In the genomic region with DNA sequence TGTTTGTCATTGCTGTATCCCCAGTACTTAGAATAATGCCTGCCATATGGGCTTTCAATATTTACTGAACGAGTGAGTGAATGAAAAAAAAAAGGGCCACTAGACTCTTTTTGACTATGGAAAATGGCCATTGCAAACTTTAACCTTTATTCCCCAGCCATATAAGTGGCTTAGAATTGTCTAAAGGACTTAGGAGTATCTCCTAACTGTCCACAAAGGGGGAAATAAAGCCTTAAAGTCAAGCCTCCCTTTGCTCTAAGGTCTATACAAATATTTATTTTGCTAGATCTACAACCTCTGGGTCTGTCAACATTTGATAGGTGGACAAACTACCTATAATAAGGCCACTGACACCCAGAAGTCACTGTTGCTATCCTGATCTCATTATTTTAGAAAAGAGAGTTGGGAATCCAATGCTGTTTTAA, we compare ENCODE assay signal across 1 cellular context.
TF ChIP-seq lines count a peak whose summit lies in the region.

No MANE protein-coding gene starts in this region.

TF ChIP-seq in HepG2, 621 proteins besides CTCF, POLR2A, EP300 and RAD21 (continued from another document and continues in another):
- TF ChIP-seq KLF11 (CRISPR knock-in tag; IDR thresholded peaks at IDR 0.05) (no peak), ZSCAN31 (CRISPR knock-in tag; IDR thresholded peaks at IDR 0.05; ENCODE audit: low read depth) (0 out of 2 replicates have a peak, but pooled peaks have one; percentile 26), ZNF724P (CRISPR knock-in tag; IDR thresholded peaks at IDR 0.05; ENCODE audit: borderline replicate concordance) (no peak), ZNF256 (CRISPR knock-in tag; conservative IDR thresholded peaks at IDR 0.05) (no peak), MED1 (CRISPR knock-in tag; IDR thresholded peaks at IDR 0.05) (peak; percentile 75), ZNF3 (CRISPR knock-in tag; IDR thresholded peaks at IDR 0.05) (no peak), ZNF513 (CRISPR knock-in tag; conservative IDR thresholded peaks at IDR 0.05) (no peak), ZBTB14 (CRISPR knock-in tag; IDR thresholded peaks at IDR 0.05) (no peak), SRY (CRISPR knock-in tag; IDR thresholded peaks at IDR 0.05) (no peak), ZNF616 (CRISPR knock-in tag; IDR thresholded peaks at IDR 0.05; ENCODE audit: low read depth) (no peak), HMGA1 (CRISPR knock-in tag; conservative IDR thresholded peaks at IDR 0.05) (no peak), CBX1 (IDR thresholded peaks at IDR 0.05; ENCODE audit: low read depth) (no peak), MNT (IDR thresholded peaks at IDR 0.05) (no peak), MAF1 (CRISPR knock-in tag; IDR thresholded peaks at IDR 0.05; ENCODE audit: borderline replicate concordance) (no peak), ARNT2 (CRISPR knock-in tag; IDR thresholded peaks at IDR 0.05; ENCODE audit: low read depth) (0 out of 2 replicates have a peak, but pooled peaks have one; percentile 13), ZNF276 (CRISPR knock-in tag; IDR thresholded peaks at IDR 0.05; ENCODE audit: low read depth) (no peak), ZNF468 (CRISPR knock-in tag; IDR thresholded peaks at IDR 0.05) (no peak), SALL1 (CRISPR knock-in tag; IDR thresholded peaks at IDR 0.05) (no peak; the same call in 1 of the 2 replicates), SP4 (CRISPR knock-in tag; IDR thresholded peaks at IDR 0.05) (no peak), SAFB2 (CRISPR knock-in tag; IDR thresholded peaks at IDR 0.05; ENCODE audit: borderline replicate concordance, low read depth) (no peak), HIVEP1 (CRISPR knock-in tag; IDR thresholded peaks at IDR 0.05) (no peak), ZIK1 (CRISPR knock-in tag; IDR thresholded peaks at IDR 0.05; ENCODE audit: borderline replicate concordance, low read depth) (no peak)
- TF ChIP-seq, protein P1, sequence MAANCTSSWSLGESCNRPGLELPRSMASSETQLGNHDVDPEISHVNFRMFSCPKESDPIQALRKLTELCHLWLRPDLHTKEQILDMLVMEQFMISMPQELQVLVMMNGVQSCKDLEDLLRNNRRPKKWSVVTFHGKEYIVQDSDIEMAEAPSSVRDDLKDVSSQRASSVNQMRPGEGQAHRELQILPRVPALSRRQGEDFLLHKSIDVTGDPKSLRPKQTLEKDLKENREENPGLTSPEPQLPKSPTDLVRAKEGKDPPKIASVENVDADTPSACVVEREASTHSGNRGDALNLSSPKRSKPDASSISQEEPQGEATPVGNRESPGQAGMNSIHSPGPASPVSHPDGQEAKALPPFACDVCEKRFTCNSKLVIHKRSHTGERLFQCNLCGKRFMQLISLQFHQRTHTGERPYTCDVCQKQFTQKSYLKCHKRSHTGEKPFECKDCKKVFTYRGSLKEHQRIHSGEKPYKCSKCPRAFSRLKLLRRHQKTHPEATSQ (CRISPR knock-in tag; IDR thresholded peaks at IDR 0.05; ENCODE audit: borderline replicate concordance), result no peak
- TF ChIP-seq, protein P2, sequence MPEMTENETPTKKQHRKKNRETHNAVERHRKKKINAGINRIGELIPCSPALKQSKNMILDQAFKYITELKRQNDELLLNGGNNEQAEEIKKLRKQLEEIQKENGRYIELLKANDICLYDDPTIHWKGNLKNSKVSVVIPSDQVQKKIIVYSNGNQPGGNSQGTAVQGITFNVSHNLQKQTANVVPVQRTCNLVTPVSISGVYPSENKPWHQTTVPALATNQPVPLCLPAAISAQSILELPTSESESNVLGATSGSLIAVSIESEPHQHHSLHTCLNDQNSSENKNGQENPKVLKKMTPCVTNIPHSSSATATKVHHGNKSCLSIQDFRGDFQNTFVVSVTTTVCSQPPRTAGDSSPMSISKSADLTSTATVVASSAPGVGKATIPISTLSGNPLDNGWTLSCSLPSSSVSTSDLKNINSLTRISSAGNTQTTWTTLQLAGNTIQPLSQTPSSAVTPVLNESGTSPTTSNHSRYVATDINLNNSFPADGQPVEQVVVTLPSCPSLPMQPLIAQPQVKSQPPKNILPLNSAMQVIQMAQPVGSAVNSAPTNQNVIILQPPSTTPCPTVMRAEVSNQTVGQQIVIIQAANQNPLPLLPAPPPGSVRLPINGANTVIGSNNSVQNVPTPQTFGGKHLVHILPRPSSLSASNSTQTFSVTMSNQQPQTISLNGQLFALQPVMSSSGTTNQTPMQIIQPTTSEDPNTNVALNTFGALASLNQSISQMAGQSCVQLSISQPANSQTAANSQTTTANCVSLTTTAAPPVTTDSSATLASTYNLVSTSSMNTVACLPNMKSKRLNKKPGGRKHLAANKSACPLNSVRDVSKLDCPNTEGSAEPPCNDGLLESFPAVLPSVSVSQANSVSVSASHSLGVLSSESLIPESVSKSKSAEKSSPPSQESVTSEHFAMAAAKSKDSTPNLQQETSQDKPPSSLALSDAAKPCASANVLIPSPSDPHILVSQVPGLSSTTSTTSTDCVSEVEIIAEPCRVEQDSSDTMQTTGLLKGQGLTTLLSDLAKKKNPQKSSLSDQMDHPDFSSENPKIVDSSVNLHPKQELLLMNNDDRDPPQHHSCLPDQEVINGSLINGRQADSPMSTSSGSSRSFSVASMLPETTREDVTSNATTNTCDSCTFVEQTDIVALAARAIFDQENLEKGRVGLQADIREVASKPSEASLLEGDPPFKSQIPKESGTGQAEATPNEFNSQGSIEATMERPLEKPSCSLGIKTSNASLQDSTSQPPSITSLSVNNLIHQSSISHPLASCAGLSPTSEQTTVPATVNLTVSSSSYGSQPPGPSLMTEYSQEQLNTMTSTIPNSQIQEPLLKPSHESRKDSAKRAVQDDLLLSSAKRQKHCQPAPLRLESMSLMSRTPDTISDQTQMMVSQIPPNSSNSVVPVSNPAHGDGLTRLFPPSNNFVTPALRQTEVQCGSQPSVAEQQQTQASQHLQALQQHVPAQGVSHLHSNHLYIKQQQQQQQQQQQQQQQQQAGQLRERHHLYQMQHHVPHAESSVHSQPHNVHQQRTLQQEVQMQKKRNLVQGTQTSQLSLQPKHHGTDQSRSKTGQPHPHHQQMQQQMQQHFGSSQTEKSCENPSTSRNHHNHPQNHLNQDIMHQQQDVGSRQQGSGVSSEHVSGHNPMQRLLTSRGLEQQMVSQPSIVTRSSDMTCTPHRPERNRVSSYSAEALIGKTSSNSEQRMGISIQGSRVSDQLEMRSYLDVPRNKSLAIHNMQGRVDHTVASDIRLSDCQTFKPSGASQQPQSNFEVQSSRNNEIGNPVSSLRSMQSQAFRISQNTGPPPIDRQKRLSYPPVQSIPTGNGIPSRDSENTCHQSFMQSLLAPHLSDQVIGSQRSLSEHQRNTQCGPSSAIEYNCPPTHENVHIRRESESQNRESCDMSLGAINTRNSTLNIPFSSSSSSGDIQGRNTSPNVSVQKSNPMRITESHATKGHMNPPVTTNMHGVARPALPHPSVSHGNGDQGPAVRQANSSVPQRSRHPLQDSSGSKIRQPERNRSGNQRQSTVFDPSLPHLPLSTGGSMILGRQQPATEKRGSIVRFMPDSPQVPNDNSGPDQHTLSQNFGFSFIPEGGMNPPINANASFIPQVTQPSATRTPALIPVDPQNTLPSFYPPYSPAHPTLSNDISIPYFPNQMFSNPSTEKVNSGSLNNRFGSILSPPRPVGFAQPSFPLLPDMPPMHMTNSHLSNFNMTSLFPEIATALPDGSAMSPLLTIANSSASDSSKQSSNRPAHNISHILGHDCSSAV (CRISPR knock-in tag; IDR thresholded peaks at IDR 0.05; ENCODE audit: borderline replicate concordance), result 0 out of 2 replicates have a peak, but pooled peaks have one; percentile 2
- TF ChIP-seq, protein P3, sequence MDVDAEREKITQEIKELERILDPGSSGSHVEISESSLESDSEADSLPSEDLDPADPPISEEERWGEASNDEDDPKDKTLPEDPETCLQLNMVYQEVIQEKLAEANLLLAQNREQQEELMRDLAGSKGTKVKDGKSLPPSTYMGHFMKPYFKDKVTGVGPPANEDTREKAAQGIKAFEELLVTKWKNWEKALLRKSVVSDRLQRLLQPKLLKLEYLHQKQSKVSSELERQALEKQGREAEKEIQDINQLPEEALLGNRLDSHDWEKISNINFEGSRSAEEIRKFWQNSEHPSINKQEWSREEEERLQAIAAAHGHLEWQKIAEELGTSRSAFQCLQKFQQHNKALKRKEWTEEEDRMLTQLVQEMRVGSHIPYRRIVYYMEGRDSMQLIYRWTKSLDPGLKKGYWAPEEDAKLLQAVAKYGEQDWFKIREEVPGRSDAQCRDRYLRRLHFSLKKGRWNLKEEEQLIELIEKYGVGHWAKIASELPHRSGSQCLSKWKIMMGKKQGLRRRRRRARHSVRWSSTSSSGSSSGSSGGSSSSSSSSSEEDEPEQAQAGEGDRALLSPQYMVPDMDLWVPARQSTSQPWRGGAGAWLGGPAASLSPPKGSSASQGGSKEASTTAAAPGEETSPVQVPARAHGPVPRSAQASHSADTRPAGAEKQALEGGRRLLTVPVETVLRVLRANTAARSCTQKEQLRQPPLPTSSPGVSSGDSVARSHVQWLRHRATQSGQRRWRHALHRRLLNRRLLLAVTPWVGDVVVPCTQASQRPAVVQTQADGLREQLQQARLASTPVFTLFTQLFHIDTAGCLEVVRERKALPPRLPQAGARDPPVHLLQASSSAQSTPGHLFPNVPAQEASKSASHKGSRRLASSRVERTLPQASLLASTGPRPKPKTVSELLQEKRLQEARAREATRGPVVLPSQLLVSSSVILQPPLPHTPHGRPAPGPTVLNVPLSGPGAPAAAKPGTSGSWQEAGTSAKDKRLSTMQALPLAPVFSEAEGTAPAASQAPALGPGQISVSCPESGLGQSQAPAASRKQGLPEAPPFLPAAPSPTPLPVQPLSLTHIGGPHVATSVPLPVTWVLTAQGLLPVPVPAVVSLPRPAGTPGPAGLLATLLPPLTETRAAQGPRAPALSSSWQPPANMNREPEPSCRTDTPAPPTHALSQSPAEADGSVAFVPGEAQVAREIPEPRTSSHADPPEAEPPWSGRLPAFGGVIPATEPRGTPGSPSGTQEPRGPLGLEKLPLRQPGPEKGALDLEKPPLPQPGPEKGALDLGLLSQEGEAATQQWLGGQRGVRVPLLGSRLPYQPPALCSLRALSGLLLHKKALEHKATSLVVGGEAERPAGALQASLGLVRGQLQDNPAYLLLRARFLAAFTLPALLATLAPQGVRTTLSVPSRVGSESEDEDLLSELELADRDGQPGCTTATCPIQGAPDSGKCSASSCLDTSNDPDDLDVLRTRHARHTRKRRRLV (CRISPR knock-in tag; IDR thresholded peaks at IDR 0.05), result no peak
- TF ChIP-seq, protein P4, sequence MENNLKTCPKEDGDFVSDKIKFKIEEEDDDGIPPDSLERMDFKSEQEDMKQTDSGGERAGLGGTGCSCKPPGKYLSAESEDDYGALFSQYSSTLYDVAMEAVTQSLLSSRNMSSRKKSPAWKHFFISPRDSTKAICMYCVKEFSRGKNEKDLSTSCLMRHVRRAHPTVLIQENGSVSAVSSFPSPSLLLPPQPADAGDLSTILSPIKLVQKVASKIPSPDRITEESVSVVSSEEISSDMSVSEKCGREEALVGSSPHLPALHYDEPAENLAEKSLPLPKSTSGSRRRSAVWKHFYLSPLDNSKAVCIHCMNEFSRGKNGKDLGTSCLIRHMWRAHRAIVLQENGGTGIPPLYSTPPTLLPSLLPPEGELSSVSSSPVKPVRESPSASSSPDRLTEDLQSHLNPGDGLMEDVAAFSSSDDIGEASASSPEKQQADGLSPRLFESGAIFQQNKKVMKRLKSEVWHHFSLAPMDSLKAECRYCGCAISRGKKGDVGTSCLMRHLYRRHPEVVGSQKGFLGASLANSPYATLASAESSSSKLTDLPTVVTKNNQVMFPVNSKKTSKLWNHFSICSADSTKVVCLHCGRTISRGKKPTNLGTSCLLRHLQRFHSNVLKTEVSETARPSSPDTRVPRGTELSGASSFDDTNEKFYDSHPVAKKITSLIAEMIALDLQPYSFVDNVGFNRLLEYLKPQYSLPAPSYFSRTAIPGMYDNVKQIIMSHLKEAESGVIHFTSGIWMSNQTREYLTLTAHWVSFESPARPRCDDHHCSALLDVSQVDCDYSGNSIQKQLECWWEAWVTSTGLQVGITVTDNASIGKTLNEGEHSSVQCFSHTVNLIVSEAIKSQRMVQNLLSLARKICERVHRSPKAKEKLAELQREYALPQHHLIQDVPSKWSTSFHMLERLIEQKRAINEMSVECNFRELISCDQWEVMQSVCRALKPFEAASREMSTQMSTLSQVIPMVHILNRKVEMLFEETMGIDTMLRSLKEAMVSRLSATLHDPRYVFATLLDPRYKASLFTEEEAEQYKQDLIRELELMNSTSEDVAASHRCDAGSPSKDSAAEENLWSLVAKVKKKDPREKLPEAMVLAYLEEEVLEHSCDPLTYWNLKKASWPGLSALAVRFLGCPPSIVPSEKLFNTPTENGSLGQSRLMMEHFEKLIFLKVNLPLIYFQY (CRISPR knock-in tag; IDR thresholded peaks at IDR 0.05; ENCODE audit: borderline replicate concordance), result no peak
